ENCODE assay signal across 17 cellular contexts in genomic region chr14:86781111-86781510, GRCh38.
"Had no signal": no experiment of that assay in that cellular context is flagged by ENCODE, and none has a peak within 500 bp of the region (broad histone marks: within the 10 kb centered on the region; RNA-seq: fewer than 3 reads in every experiment).

No MANE protein-coding gene starts in this region.

- H3K4me3 ChIP-seq: ascending aorta, dorsolateral prefrontal cortex, left lung, tibial artery, vagina had no signal

- H3K27me3 ChIP-seq: ascending aorta, dorsolateral prefrontal cortex, left lung, tibial artery, vagina had no signal

- H3K27ac Mint-ChIP-seq: activated CD4-positive, alpha-beta T cell treated with anti-CD3 and anti-CD28 coated beads, Interleukin-2, amount 10 ng/mL, durations not matched to agents 7 days and 5 days; activated naive CD8-positive, alpha-beta T cell treated with anti-CD3 and anti-CD28 coated beads, Interleukin-2, amount 10 ng/mL, durations not matched to agents 7 days and 5 days; activated T-helper 1 cell treated with anti-CD3 and anti-CD28 coated beads, Interleukin-12 subunit alpha, Interleukin-12 subunit beta, Interleukin-2, Interleukin-4 antibody, amounts not matched to agents 30 ng/mL and 10 ng/mL and 1 ng/mL, durations not matched to agents 14 hours and 24 hours and 36 hours; endodermal cell; naive B cell had no signal

- H3K9me3 ChIP-seq: ascending aorta, left lung, tibial artery, vagina had no signal

- H3K27ac ChIP-seq: ascending aorta, dorsolateral prefrontal cortex, left lung, tibial artery, vagina had no signal

- H3K4me3 Mint-ChIP-seq: activated CD4-positive, alpha-beta T cell treated with anti-CD3 and anti-CD28 coated beads, Interleukin-2, amount 10 ng/mL, durations not matched to agents 7 days and 5 days; activated naive CD8-positive, alpha-beta T cell treated with anti-CD3 and anti-CD28 coated beads, Interleukin-2, amount 10 ng/mL, durations not matched to agents 7 days and 5 days; activated T-helper 1 cell treated with anti-CD3 and anti-CD28 coated beads, Interleukin-12 subunit alpha, Interleukin-12 subunit beta, Interleukin-2, Interleukin-4 antibody, amounts not matched to agents 30 ng/mL and 10 ng/mL and 1 ng/mL, durations not matched to agents 14 hours and 24 hours and 36 hours; endodermal cell; naive B cell had no signal

- DNase-seq: activated CD4-positive, alpha-beta T cell treated with anti-CD3 and anti-CD28 coated beads, Interleukin-2, amount 10 ng/mL, durations not matched to agents 7 days and 5 days; activated CD4-positive, CD25-positive, alpha-beta regulatory T cell; activated naive CD4-positive, alpha-beta T cell; activated naive CD8-positive, alpha-beta T cell treated with anti-CD3 and anti-CD28 coated beads, Interleukin-2, amount 10 ng/mL, durations not matched to agents 7 days and 5 days; dorsolateral prefrontal cortex; endodermal cell; erythroblast; left lung; naive B cell; retina; stimulated activated CD4-positive, alpha-beta T cell treated with anti-CD3 and anti-CD28 coated beads, Interleukin-4, amount 100 ng/mL, for 24 hours; stimulated activated naive CD4-positive, alpha-beta T cell; T-helper 2 cell; tibial artery had no signal

- H3K27me3 Mint-ChIP-seq: activated CD4-positive, alpha-beta T cell treated with anti-CD3 and anti-CD28 coated beads, Interleukin-2, amount 10 ng/mL, durations not matched to agents 7 days and 5 days; activated naive CD8-positive, alpha-beta T cell treated with anti-CD3 and anti-CD28 coated beads, Interleukin-2, amount 10 ng/mL, durations not matched to agents 7 days and 5 days; naive B cell had no signal

- H3K4me1 Mint-ChIP-seq: activated CD4-positive, alpha-beta T cell treated with anti-CD3 and anti-CD28 coated beads, Interleukin-2, amount 10 ng/mL, durations not matched to agents 7 days and 5 days; activated naive CD8-positive, alpha-beta T cell treated with anti-CD3 and anti-CD28 coated beads, Interleukin-2, amount 10 ng/mL, durations not matched to agents 7 days and 5 days; naive B cell had no signal

- H3K4me1 ChIP-seq: ascending aorta, left lung, tibial artery, vagina had no signal

- H3K36me3 ChIP-seq: ascending aorta, left lung, tibial artery, vagina had no signal

- H3K36me3 Mint-ChIP-seq: activated naive CD8-positive, alpha-beta T cell treated with anti-CD3 and anti-CD28 coated beads, Interleukin-2, amount 10 ng/mL, durations not matched to agents 7 days and 5 days; naive B cell had no signal
